ENCODE assay signal across 18 cellular contexts in the genomic region with DNA sequence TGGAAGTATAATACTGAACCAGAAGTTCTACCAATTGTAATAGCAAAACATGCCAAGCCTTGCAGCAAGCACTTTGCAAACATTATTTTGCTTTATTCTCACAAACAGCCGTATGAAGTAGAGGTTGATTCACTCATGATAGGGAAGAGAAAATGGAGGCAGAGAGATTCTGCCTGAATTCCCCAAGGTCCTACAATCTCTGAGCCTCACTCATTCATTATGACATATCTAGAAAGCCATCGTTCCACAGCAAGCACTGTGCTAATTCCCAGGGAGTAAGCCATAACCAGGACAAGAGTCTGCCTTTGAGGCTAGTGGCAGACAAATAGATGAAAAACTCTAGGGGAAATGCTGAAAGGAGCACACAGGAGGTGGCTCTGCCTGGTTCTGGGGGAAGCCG.
A peak's percentile ranks its signal among the peaks of the same experiment; 100 is the strongest.
DNase-seq lines count a peak whose midpoint lies in the region; ATAC-seq and TF ChIP-seq lines count a peak whose summit lies in the region.
"Had no signal": no experiment of that assay in that cellular context is flagged by ENCODE, and none has a peak within 500 bp of the region (broad histone marks: within the 10 kb centered on the region; RNA-seq: fewer than 3 reads in every experiment).

No MANE protein-coding gene starts in this region.

- no peaks in the 10 kb centered on the region for H3K9me2 ChIP-seq in neural cell (ENCODE audit: insufficient read depth, low read length)

- no peak overlapping the region for H3K23ac ChIP-seq in IMR-90 (ENCODE audit: low read depth, low read length)

- H2AK5ac ChIP-seq in IMR-90 (ENCODE audit: low read depth, low read length): no peak overlapping the region

- no peak for ATAC-seq in IMR-90 (ENCODE audit: low read depth)
- ATAC-seq in HG02763 (IDR thresholded peaks at IDR 0.05; ENCODE audit: unreplicated experiment): no peak
- no peak for ATAC-seq in activated CD4-positive, CD25-positive, alpha-beta regulatory T cell treated with anti-CD3 and anti-CD28 coated beads, Interleukin-2, amount 50 U/mL, for 24 hours

- POLR2A ChIA-PET in IMR-90 (lab: Charles Lee; ENCODE audit: unreplicated experiment): no interaction called here

- no peak overlapping the region for H4K8ac ChIP-seq in IMR-90 (ENCODE audit: low read depth in 2 of 2, low read length in 2 of 2)

- no peaks in the 10 kb centered on the region for H3K4me1 ChIP-seq in IMR-90 (ENCODE audit: control insufficient read depth, insufficient read depth, low read length)
- H3K4me1 ChIP-seq: BE2C, BLaER1 had no signal

- H3K14ac ChIP-seq in IMR-90 (replicated peaks; ENCODE audit: low read depth, low read length): no peak overlapping the region

- DNase-seq in IMR-90 (no peak), DMS153 treated with DMSO at 0.1 percent for 48 hours (lab: John Stamatoyannopoulos, UW; ENCODE audit: unreplicated experiment) (no peak)
- DNase-seq: 8988T; ACHN; BE2C; C1 segment of cervical spinal cord; CD4-positive, alpha-beta memory T cell; CD4-positive, CD25-positive, alpha-beta regulatory T cell; CD8-positive, alpha-beta memory T cell; COR-L47; DMS 273 treated with DMSO at 0.1 percent for 48 hours; DMS153; DMS79 treated with DMSO at 0.1 percent for 48 hours; GF-D8 had no signal

- H2BK120ac ChIP-seq in IMR-90 (ENCODE audit: low read depth, low read length): no peak overlapping the region

- no peak overlapping the region for H2BK15ac ChIP-seq in IMR-90 (ENCODE audit: low read depth, low read length)

- peak; percentile 62 for TF ChIP-seq EP300 in neural cell (conservative IDR thresholded peaks at IDR 0.05; ENCODE audit: poor library complexity, severe bottlenecking)

- H3K9me3 ChIP-seq in IMR-90 (ENCODE audit: control insufficient read depth, insufficient read depth, low read length) (no peaks in the 10 kb centered on the region), neural cell (ENCODE audit: low read length) (no peaks in the 10 kb centered on the region)
- H3K9me3 ChIP-seq: BE2C, BLaER1 had no signal

- in situ Hi-C loops in IMR-90 (cut with MboI; ENCODE audit: low sequenced_read_pairs): no loop called here

- no peaks in the 10 kb centered on the region for H3K9me1 ChIP-seq in IMR-90 (ENCODE audit: insufficient read depth, low read length)

- no peak overlapping the region for H2BK5ac ChIP-seq in IMR-90 (ENCODE audit: low read depth, low read length, poor library complexity, severe bottlenecking)

- TF ChIP-seq POLR2A in IMR-90 (IDR thresholded peaks at IDR 0.05; ENCODE audit: low read depth, low read length): no peak

- H3K27ac ChIP-seq in IMR-90 (ENCODE audit: insufficient read depth, low read length) (no peak overlapping the region), neural cell (ENCODE audit: low read length) (peak overlapping the region; percentile 43)
- H3K27ac ChIP-seq: BLaER1 had no signal

- H3K4me2 ChIP-seq in IMR-90 (ENCODE audit: low read depth, low read length) (no peak overlapping the region), neural cell (ENCODE audit: low read length) (no peak overlapping the region)
- H3K4me2 ChIP-seq: BLaER1 had no signal

- H4K5ac ChIP-seq in IMR-90 (ENCODE audit: low read depth, low read length): no peak overlapping the region

- dilution Hi-C loops in IMR-90 (cut with HindIII; ENCODE audit: low sequenced_read_pairs, unreplicated experiment): no loop called here

- no peaks in the 10 kb centered on the region for H4K20me1 ChIP-seq in IMR-90 (ENCODE audit: insufficient read depth, low read length)
- H4K20me1 ChIP-seq in neural cell (ENCODE audit: insufficient read depth): no peaks in the 10 kb centered on the region
- H4K20me1 ChIP-seq: BLaER1 had no signal

- CTCF ChIA-PET in IMR-90 (lab: Yijun Ruan, JAX): no interaction called here

- H3K18ac ChIP-seq in IMR-90 (ENCODE audit: low read depth, low read length): no peak overlapping the region

- no peaks in the 10 kb centered on the region for H3K79me2 ChIP-seq in neural cell (replicated peaks; ENCODE audit: insufficient read depth, low read length)

- no peaks in the 10 kb centered on the region for H3K79me1 ChIP-seq in IMR-90 (ENCODE audit: low read depth in 1 of 2, low read length in 2 of 2)

- H3K4me3 ChIP-seq in IMR-90 (ENCODE audit: insufficient read depth, low read depth, low read length): no peak overlapping the region
- no peak overlapping the region for H3K4me3 ChIP-seq in neural cell (ENCODE audit: low read length)
- H3K4me3 ChIP-seq: BLaER1 had no signal

- TF ChIP-seq CTCF in IMR-90 (conservative IDR thresholded peaks at IDR 0.05; ENCODE audit: low read depth, low read length) (no peak), neural cell (IDR thresholded peaks at IDR 0.05; ENCODE audit: poor library complexity, severe bottlenecking) (no peak)

- intact Hi-C loops in IMR-90 (cut with micrococcal nuclease): no loop called here

- WGBS in IMR-90 (ENCODE audit: extremely low coverage in 2 of 2, insufficient read length in 1 of 2), 2 experiments: no CpG with 5 or more reads among the region's 3 CpGs

- H3K9ac ChIP-seq in IMR-90 (ENCODE audit: low read depth, low read length) (no peak overlapping the region), neural cell (ENCODE audit: low read length) (no peak overlapping the region)
- H3K9ac ChIP-seq: BLaER1 had no signal

- no peak overlapping the region for H2BK20ac ChIP-seq in IMR-90 (ENCODE audit: low read depth, low read length)

- H3K56ac ChIP-seq in IMR-90 (ENCODE audit: extremely low read depth, insufficient read depth, low read length): no peak overlapping the region

- H2AK9ac ChIP-seq in IMR-90 (replicated peaks; ENCODE audit: low read depth, low read length, poor library complexity): peak overlapping the region; percentile 26

- no peaks in the 10 kb centered on the region for H3F3A ChIP-seq in neural cell (ENCODE audit: insufficient read depth, low read length, poor library complexity, severe bottlenecking)

- H3K27me3 ChIP-seq in IMR-90 (ENCODE audit: control insufficient read depth, insufficient read depth, low read length): no peaks in the 10 kb centered on the region
- H3K27me3 ChIP-seq in neural cell (ENCODE audit: insufficient read depth, low read depth, low read length): no peaks in the 10 kb centered on the region
- H3K27me3 ChIP-seq: BE2C, BLaER1 had no signal

- H3K4ac ChIP-seq in IMR-90 (ENCODE audit: low read depth, low read length): no peak overlapping the region

- no peak for TF ChIP-seq RAD21 in IMR-90 (IDR thresholded peaks at IDR 0.05; ENCODE audit: low read length)
- no peak for TF ChIP-seq RAD21 in neural cell (conservative IDR thresholded peaks at IDR 0.05)

- H3K36me3 ChIP-seq in IMR-90 (ENCODE audit: control insufficient read depth, insufficient read depth, low read length) (no peaks in the 10 kb centered on the region), neural cell (ENCODE audit: insufficient read depth, low read length) (peaks cover 4% of the 10 kb centered on the region)
- H3K36me3 ChIP-seq: BE2C, BLaER1 had no signal

- no peak overlapping the region for H4K91ac ChIP-seq in IMR-90 (ENCODE audit: insufficient read depth, low read depth, low read length)

- no TSS peak for BruUV-seq in IMR-90 (replicated peaks; lab: Mats Ljungman, UMichigan)

- no peak overlapping the region for H2AFZ ChIP-seq in IMR-90 (replicated peaks; ENCODE audit: low read length, poor library complexity)
- H2AFZ ChIP-seq in neural cell (ENCODE audit: low read depth, low read length): no peak overlapping the region

TF ChIP-seq in IMR-90, 13 proteins besides CTCF, POLR2A, EP300 and RAD21:
- no peak for TF ChIP-seq NFE2L2 (IDR thresholded peaks at IDR 0.05; ENCODE audit: low read depth, low read length)
TF ChIP-seq in IMR-90: peak in this region for 0.

TF ChIP-seq in neural cell, 6 proteins besides CTCF, POLR2A, EP300 and RAD21:
- TF ChIP-seq MXI1 (conservative IDR thresholded peaks at IDR 0.05; ENCODE audit: poor library complexity, severe bottlenecking): no peak
- TF ChIP-seq POLR2AphosphoS5 (IDR thresholded peaks at IDR 0.05): peak; percentile 56
